ENCODE assay signal across 1 cellular context in the genomic region with DNA sequence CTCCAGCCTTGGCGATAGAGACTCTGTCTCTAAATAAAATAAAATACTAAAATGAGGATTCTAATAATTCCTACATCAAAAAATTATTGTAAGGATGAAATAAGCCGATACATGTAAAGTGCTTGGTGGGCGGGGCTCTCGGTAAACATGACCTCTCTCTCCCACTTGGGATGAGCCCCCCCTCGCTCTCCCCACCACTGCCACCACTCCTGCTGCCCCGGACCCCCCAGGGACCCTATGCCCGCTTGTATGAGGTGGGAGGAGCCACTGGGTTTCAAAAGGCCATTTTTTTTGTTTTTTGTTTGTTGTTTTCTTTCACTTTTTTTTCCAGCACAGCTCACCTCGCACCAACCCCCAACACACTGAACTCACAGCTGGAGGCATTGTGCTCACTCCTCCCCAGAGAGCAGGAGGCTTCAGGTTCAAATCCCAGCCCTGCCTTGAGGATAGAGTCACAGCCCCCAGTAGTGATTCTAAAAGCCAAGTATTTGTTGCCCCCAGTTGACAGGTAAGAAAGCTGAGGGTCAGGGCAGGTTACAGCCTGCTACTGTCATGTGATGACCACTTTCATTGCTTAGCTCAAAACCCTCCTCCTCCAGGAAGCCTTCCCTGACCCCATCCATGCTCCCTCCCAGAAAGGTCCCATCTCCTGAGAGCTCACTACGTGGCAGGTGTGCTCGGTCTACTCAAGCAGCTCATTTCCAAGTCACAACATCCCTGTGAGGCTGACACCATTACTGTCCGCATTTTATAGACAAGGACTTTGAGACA.
TF ChIP-seq lines count a peak whose summit lies in the region.

No MANE protein-coding gene starts in this region.

TF ChIP-seq in GM23338, 12 proteins besides CTCF, POLR2A, EP300 and RAD21 (continued from another document):
- TF ChIP-seq, protein P1, sequence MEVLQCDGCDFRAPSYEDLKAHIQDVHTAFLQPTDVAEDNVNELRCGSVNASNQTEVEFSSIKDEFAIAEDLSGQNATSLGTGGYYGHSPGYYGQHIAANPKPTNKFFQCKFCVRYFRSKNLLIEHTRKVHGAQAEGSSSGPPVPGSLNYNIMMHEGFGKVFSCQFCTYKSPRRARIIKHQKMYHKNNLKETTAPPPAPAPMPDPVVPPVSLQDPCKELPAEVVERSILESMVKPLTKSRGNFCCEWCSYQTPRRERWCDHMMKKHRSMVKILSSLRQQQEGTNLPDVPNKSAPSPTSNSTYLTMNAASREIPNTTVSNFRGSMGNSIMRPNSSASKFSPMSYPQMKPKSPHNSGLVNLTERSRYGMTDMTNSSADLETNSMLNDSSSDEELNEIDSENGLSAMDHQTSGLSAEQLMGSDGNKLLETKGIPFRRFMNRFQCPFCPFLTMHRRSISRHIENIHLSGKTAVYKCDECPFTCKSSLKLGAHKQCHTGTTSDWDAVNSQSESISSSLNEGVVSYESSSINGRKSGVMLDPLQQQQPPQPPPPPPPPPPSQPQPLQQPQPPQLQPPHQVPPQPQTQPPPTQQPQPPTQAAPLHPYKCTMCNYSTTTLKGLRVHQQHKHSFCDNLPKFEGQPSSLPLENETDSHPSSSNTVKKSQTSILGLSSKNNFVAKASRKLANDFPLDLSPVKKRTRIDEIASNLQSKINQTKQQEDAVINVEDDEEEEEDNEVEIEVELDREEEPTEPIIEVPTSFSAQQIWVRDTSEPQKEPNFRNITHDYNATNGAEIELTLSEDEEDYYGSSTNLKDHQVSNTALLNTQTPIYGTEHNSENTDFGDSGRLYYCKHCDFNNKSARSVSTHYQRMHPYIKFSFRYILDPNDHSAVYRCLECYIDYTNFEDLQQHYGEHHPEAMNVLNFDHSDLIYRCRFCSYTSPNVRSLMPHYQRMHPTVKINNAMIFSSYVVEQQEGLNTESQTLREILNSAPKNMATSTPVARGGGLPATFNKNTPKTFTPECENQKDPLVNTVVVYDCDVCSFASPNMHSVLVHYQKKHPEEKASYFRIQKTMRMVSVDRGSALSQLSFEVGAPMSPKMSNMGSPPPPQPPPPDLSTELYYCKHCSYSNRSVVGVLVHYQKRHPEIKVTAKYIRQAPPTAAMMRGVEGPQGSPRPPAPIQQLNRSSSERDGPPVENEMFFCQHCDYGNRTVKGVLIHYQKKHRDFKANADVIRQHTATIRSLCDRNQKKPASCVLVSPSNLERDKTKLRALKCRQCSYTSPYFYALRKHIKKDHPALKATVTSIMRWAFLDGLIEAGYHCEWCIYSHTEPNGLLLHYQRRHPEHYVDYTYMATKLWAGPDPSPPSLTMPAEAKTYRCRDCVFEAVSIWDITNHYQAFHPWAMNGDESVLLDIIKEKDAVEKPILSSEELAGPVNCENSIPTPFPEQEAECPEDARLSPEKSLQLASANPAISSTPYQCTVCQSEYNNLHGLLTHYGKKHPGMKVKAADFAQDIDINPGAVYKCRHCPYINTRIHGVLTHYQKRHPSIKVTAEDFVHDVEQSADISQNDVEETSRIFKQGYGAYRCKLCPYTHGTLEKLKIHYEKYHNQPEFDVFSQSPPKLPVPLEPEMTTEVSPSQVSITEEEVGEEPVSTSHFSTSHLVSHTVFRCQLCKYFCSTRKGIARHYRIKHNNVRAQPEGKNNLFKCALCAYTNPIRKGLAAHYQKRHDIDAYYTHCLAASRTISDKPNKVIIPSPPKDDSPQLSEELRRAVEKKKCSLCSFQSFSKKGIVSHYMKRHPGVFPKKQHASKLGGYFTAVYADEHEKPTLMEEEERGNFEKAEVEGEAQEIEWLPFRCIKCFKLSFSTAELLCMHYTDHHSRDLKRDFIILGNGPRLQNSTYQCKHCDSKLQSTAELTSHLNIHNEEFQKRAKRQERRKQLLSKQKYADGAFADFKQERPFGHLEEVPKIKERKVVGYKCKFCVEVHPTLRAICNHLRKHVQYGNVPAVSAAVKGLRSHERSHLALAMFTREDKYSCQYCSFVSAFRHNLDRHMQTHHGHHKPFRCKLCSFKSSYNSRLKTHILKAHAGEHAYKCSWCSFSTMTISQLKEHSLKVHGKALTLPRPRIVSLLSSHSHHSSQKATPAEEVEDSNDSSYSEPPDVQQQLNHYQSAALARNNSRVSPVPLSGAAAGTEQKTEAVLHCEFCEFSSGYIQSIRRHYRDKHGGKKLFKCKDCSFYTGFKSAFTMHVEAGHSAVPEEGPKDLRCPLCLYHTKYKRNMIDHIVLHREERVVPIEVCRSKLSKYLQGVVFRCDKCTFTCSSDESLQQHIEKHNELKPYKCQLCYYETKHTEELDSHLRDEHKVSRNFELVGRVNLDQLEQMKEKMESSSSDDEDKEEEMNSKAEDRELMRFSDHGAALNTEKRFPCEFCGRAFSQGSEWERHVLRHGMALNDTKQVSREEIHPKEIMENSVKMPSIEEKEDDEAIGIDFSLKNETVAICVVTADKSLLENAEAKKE (CRISPR knock-in tag; IDR thresholded peaks at IDR 0.05): no peak
- no peak for TF ChIP-seq JUNB (IDR thresholded peaks at IDR 0.05; ENCODE audit: unreplicated experiment)
- TF ChIP-seq, protein P2, sequence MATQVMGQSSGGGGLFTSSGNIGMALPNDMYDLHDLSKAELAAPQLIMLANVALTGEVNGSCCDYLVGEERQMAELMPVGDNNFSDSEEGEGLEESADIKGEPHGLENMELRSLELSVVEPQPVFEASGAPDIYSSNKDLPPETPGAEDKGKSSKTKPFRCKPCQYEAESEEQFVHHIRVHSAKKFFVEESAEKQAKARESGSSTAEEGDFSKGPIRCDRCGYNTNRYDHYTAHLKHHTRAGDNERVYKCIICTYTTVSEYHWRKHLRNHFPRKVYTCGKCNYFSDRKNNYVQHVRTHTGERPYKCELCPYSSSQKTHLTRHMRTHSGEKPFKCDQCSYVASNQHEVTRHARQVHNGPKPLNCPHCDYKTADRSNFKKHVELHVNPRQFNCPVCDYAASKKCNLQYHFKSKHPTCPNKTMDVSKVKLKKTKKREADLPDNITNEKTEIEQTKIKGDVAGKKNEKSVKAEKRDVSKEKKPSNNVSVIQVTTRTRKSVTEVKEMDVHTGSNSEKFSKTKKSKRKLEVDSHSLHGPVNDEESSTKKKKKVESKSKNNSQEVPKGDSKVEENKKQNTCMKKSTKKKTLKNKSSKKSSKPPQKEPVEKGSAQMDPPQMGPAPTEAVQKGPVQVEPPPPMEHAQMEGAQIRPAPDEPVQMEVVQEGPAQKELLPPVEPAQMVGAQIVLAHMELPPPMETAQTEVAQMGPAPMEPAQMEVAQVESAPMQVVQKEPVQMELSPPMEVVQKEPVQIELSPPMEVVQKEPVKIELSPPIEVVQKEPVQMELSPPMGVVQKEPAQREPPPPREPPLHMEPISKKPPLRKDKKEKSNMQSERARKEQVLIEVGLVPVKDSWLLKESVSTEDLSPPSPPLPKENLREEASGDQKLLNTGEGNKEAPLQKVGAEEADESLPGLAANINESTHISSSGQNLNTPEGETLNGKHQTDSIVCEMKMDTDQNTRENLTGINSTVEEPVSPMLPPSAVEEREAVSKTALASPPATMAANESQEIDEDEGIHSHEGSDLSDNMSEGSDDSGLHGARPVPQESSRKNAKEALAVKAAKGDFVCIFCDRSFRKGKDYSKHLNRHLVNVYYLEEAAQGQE (IDR thresholded peaks at IDR 0.05; ENCODE audit: unreplicated experiment): no peak
- TF ChIP-seq, protein P3, sequence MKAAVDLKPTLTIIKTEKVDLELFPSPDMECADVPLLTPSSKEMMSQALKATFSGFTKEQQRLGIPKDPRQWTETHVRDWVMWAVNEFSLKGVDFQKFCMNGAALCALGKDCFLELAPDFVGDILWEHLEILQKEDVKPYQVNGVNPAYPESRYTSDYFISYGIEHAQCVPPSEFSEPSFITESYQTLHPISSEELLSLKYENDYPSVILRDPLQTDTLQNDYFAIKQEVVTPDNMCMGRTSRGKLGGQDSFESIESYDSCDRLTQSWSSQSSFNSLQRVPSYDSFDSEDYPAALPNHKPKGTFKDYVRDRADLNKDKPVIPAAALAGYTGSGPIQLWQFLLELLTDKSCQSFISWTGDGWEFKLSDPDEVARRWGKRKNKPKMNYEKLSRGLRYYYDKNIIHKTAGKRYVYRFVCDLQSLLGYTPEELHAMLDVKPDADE (IDR thresholded peaks at IDR 0.05): no peak
